Comparison of ENCODE assay signal across 14 cellular contexts in the genomic region with DNA sequence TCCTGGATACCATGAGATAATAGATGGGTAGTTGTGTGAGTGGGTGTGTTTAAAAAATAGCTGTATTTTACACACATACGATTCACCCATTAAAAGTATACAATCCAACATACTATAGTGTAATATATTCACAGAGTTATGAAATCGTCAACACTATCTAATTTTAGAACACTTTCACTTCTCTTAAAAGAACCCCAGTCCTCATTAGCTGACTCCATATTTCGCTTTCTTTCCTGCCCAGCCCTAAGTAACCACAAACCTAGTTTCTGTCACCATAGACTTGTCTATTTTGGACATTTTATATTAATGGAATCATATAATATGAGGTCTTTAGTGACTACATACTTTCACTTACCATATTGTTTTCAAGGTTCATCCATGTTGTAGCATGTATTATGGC.
DNase-seq lines count a peak whose midpoint lies in the region; ATAC-seq and TF ChIP-seq lines count a peak whose summit lies in the region.
"Had no signal": no experiment of that assay in that cellular context is flagged by ENCODE, and none has a peak within 500 bp of the region (broad histone marks: within the 10 kb centered on the region; RNA-seq: fewer than 3 reads in every experiment).

No MANE protein-coding gene starts in this region.

- no peak overlapping the region for H3K9ac ChIP-seq in BLaER1
- H3K9ac ChIP-seq: SK-N-SH had no signal

- intact Hi-C loops in gastrocnemius medialis (cut with DNase I; ENCODE audit: low total_unique reads): no loop called here

- peaks cover 62% of the 10 kb centered on the region for H3K4me1 ChIP-seq in BLaER1
- no peaks in the 10 kb centered on the region for H3K4me1 ChIP-seq in gastrocnemius medialis
- no peaks in the 10 kb centered on the region for H3K4me1 ChIP-seq in HAP-1
- H3K4me1 ChIP-seq in foreskin keratinocyte: no peaks in the 10 kb centered on the region

- peak overlapping the region; percentile 80 for H3K27ac ChIP-seq in BLaER1
- H3K27ac ChIP-seq in gastrocnemius medialis: no peak overlapping the region
- H3K27ac ChIP-seq in foreskin keratinocyte: no peak overlapping the region

- TF ChIP-seq CTCF in gastrocnemius medialis (IDR thresholded peaks at IDR 0.05 in 4 of 5, conservative IDR thresholded peaks at IDR 0.05 in 1 of 5): no peak
- TF ChIP-seq CTCF in foreskin keratinocyte (conservative IDR thresholded peaks at IDR 0.05): no peak

- no peaks in the 10 kb centered on the region for H3K27me3 ChIP-seq in BLaER1
- no peaks in the 10 kb centered on the region for H3K27me3 ChIP-seq in gastrocnemius medialis
- H3K27me3 ChIP-seq in HAP-1 (ENCODE audit: low read depth): no peaks in the 10 kb centered on the region
- H3K27me3 ChIP-seq in foreskin keratinocyte: peaks cover 8% of the 10 kb centered on the region

- no peak overlapping the region for H3K4me3 ChIP-seq in BLaER1
- H3K4me3 ChIP-seq in gastrocnemius medialis: no peak overlapping the region
- no peak overlapping the region for H3K4me3 ChIP-seq in HAP-1

- H3K4me2 ChIP-seq in BLaER1: peak overlapping the region; percentile 86
- H3K4me2 ChIP-seq: SK-N-SH had no signal

- in situ Hi-C loops in gastrocnemius medialis (cut with MboI; ENCODE audit: low sequenced_read_pairs in 4 of 4): no loop called here
- in situ Hi-C loops in HAP-1 (cut with MboI; ENCODE audit: low sequenced_read_pairs): no loop called here

- DNase-seq in OCI-M1 (lab: John Stamatoyannopoulos, UW) (peak; percentile 18), gastrocnemius medialis (no peak), HAP-1 (ENCODE audit: low spot score in 2 of 2) (no peak), foreskin keratinocyte (no peak)
- DNase-seq: activated CD4-positive, CD25-positive, alpha-beta regulatory T cell treated with anti-CD3 and anti-CD28 coated beads, Interleukin-2, amount 50 U/mL, for 72 hours; activated T-cell treated with anti-CD3 and anti-CD28 coated beads for 4 hours; amniotic stem cell; DMS79; posterior cingulate gyrus; SK-N-SH had no signal

- H4K20me1 ChIP-seq in BLaER1: no peaks in the 10 kb centered on the region

- ATAC-seq in GM21381 (IDR thresholded peaks at IDR 0.05; ENCODE audit: unreplicated experiment) (peak; percentile 55), HG03354 (IDR thresholded peaks at IDR 0.05; ENCODE audit: poor library complexity, severe bottlenecking, unreplicated experiment) (peak; percentile 63), gastrocnemius medialis (no peak), GM19397 (IDR thresholded peaks at IDR 0.05; ENCODE audit: unreplicated experiment) (no peak), foreskin keratinocyte (no peak)

- H3K36me3 ChIP-seq in BLaER1 (no peaks in the 10 kb centered on the region), gastrocnemius medialis (no peaks in the 10 kb centered on the region), HAP-1 (replicated peaks) (no peaks in the 10 kb centered on the region)

- H3K9me3 ChIP-seq in BLaER1 (peaks cover 24% of the 10 kb centered on the region), gastrocnemius medialis (no peaks in the 10 kb centered on the region), HAP-1 (no peaks in the 10 kb centered on the region)
- H3K9me3 ChIP-seq: SK-N-SH had no signal

- TF ChIP-seq POLR2A in gastrocnemius medialis (IDR thresholded peaks at IDR 0.05): no peak

Comparison
In these comparisons a context has a peak if more than half of its experiments do, and no peak if none do; other contexts are left out.
1. ATAC-seq: peak in GM21381 (single experiment) and HG03354 (single experiment); none in gastrocnemius medialis (0 of 2), GM19397 (single experiment) and foreskin keratinocyte (single experiment).